Comparison of ENCODE assay signal across 15 cellular contexts in the genomic region with DNA sequence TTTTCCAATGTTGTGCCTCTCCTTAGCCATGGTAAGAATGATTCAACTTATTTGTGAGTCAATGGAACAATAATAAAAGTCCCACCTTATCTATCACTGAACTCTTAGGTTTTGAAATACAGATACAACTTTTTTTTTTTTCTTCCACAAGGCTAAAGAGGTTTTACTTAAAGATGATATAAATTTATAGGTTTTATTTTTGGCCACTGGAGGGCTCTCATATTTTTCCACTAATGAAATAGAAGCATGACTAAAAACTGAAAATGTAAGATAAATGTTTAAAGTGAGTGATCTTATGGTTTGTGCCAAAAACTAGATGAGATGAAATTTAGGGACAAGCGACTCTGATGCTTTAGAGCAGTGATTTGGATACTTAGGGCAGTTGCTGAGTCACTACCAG.
A peak's percentile ranks its signal among the peaks of the same experiment; 100 is the strongest.
DNase-seq lines count a peak whose midpoint lies in the region; ATAC-seq, FAIRE-seq and TF ChIP-seq lines count a peak whose summit lies in the region.
"Had no signal": no experiment of that assay in that cellular context is flagged by ENCODE, and none has a peak within 500 bp of the region (broad histone marks: within the 10 kb centered on the region; RNA-seq: fewer than 3 reads in every experiment).

No MANE protein-coding gene starts in this region.

- TF ChIP-seq RAD21 in liver (IDR thresholded peaks at IDR 0.05) (peak; percentile 16 to 17), HepG2 (CRISPR knock-in tag; IDR thresholded peaks at IDR 0.05) (no peak)

- H3K4me3 ChIP-seq in liver (ENCODE audit: low read depth in 1 of 3, low read length in 3 of 3) (no peak overlapping the region), HepG2 (replicated peaks in 1 of 3; ENCODE audit: insufficient read depth in 1 of 3, low read depth in 2 of 3, low read length in 3 of 3) (no peak overlapping the region), SK-N-MC (no peak overlapping the region), fibroblast of the aortic adventitia (ENCODE audit: low read depth, low read length) (no peak overlapping the region), right atrium auricular region (no peak overlapping the region), mesenchymal stem cell (ENCODE audit: insufficient read depth in 1 of 2, low read depth in 1 of 2, low read length in 2 of 2) (no peak overlapping the region)
- H3K4me3 ChIP-seq: BLaER1 treated with 17β-estradiol and CSF1 and Interleukin-3, amounts not matched to agents 10 nM and 100 nM; uterus had no signal

- H2AK5ac ChIP-seq in mesenchymal stem cell (ENCODE audit: low read length, severe bottlenecking): no peak overlapping the region

- TF ChIP-seq EP300 in HepG2 (IDR thresholded peaks at IDR 0.05; ENCODE audit: low read depth in 2 of 2, low read length in 2 of 2): no peak
- TF ChIP-seq EP300 in HepG2 (CRISPR knock-in tag; IDR thresholded peaks at IDR 0.05; ENCODE audit: borderline replicate concordance): no peak

- no peak overlapping the region for H3K14ac ChIP-seq in mesenchymal stem cell (ENCODE audit: low read length in 2 of 2)

- H3K18ac ChIP-seq in mesenchymal stem cell (ENCODE audit: low read depth in 1 of 2, low read length in 2 of 2): no peak overlapping the region

- no peak overlapping the region for H3K23ac ChIP-seq in mesenchymal stem cell (ENCODE audit: low read length in 2 of 2)

- no peaks in the 10 kb centered on the region for H3K4me1 ChIP-seq in liver (ENCODE audit: control insufficient read depth in 4 of 4, insufficient read depth in 4 of 4, low read length in 3 of 4)
- H3K4me1 ChIP-seq in HepG2 (ENCODE audit: insufficient read depth, low read length): no peaks in the 10 kb centered on the region
- H3K4me1 ChIP-seq in right atrium auricular region: peaks cover 0 to 5% of the 10 kb centered on the region in 2 donors
- H3K4me1 ChIP-seq in mesenchymal stem cell (ENCODE audit: control insufficient read depth, insufficient read depth, low read depth, low read length): no peaks in the 10 kb centered on the region
- H3K4me1 ChIP-seq: BLaER1 treated with 17β-estradiol and CSF1 and Interleukin-3, amounts not matched to agents 10 nM and 100 nM; parathyroid adenoma; uterus had no signal

- no peak overlapping the region for H4K91ac ChIP-seq in mesenchymal stem cell (ENCODE audit: low read length)

- H2BK5ac ChIP-seq in mesenchymal stem cell (ENCODE audit: low read depth, low read length, poor library complexity, severe bottlenecking): no peak overlapping the region

- ATAC-seq in HepG2: no peak
- ATAC-seq: activated CD8-positive, alpha-beta memory T cell treated with anti-CD3 and anti-CD28 coated beads, Interleukin-2, amount 10 ng/mL, durations not matched to agents 7 days and 5 days had no signal

- no peak overlapping the region for H4K8ac ChIP-seq in mesenchymal stem cell (ENCODE audit: low read length)

- no peak for FAIRE-seq in HepG2 (lab: Jason Lieb, UNC)

- H3K36me3 ChIP-seq in liver (ENCODE audit: control insufficient read depth in 4 of 4, insufficient read depth in 3 of 4, low read depth in 1 of 4, low read length in 3 of 4) (no peaks in the 10 kb centered on the region), HepG2 (replicated peaks in 1 of 2; ENCODE audit: control insufficient read depth in 1 of 2, insufficient read depth in 2 of 2, low read length in 2 of 2) (no peaks in the 10 kb centered on the region), SK-N-MC (ENCODE audit: insufficient read depth, low read length) (no peaks in the 10 kb centered on the region), right atrium auricular region (no peaks in the 10 kb centered on the region), mesenchymal stem cell (ENCODE audit: control insufficient read depth in 1 of 2, insufficient read depth in 2 of 2, low read depth in 1 of 2, low read length in 2 of 2) (no peaks in the 10 kb centered on the region)
- H3K36me3 ChIP-seq: BLaER1 treated with 17β-estradiol and CSF1 and Interleukin-3, amounts not matched to agents 10 nM and 100 nM; uterus had no signal

- H3K27me3 ChIP-seq in liver (ENCODE audit: control insufficient read depth in 4 of 4, insufficient read depth in 4 of 4, low read length in 3 of 4) (no peaks in the 10 kb centered on the region), HepG2 (ENCODE audit: control insufficient read depth in 1 of 2, insufficient read depth in 2 of 2, low read length in 2 of 2) (no peaks in the 10 kb centered on the region), right atrium auricular region (no peaks in the 10 kb centered on the region), mesenchymal stem cell (ENCODE audit: control insufficient read depth in 1 of 2, insufficient read depth in 1 of 2, low read length in 2 of 2) (no peaks in the 10 kb centered on the region)
- H3K27me3 ChIP-seq: BLaER1 treated with 17β-estradiol and CSF1 and Interleukin-3, amounts not matched to agents 10 nM and 100 nM; uterus had no signal

- H2AFZ ChIP-seq in HepG2 (ENCODE audit: low read length) (no peak overlapping the region), mesenchymal stem cell (ENCODE audit: low read depth, low read length) (no peak overlapping the region)
- H2AFZ ChIP-seq: parathyroid adenoma had no signal

- in situ Hi-C loops in HepG2 (cut with HindIII; ENCODE audit: extremely low pct_ligation_motif_present, low pct_unique_long_range_greater_than_20kb): no loop called here

- H3K4me2 ChIP-seq in HepG2 (ENCODE audit: low read depth, low read length) (no peak overlapping the region), mesenchymal stem cell (ENCODE audit: low read length, poor library complexity, severe bottlenecking) (no peak overlapping the region)
- H3K4me2 ChIP-seq: BLaER1 treated with 17β-estradiol and CSF1 and Interleukin-3, amounts not matched to agents 10 nM and 100 nM had no signal

- TF ChIP-seq CTCF in liver (IDR thresholded peaks at IDR 0.05; ENCODE audit: low read depth, low read length, missing input control) (no peak), HepG2 (CRISPR knock-in tag; IDR thresholded peaks at IDR 0.05) (no peak), fibroblast of the aortic adventitia (IDR thresholded peaks at IDR 0.05; ENCODE audit: insufficient read depth, low read length) (peak; percentile 23), right atrium auricular region (IDR thresholded peaks at IDR 0.05) (peak in 1 of 2 donors; percentile 42)

- H3K79me2 ChIP-seq in HepG2 (ENCODE audit: insufficient read depth, low read length): no peaks in the 10 kb centered on the region
- H3K79me2 ChIP-seq: parathyroid adenoma had no signal

- no peak overlapping the region for H2BK12ac ChIP-seq in mesenchymal stem cell (ENCODE audit: low read length in 2 of 2)

- H4K20me1 ChIP-seq in HepG2 (ENCODE audit: insufficient read depth, low read length): no peaks in the 10 kb centered on the region
- H4K20me1 ChIP-seq: BLaER1 treated with 17β-estradiol and CSF1 and Interleukin-3, amounts not matched to agents 10 nM and 100 nM had no signal

- H3K9me3 ChIP-seq in liver (ENCODE audit: control insufficient read depth in 4 of 4, low read length in 3 of 4): peaks cover 0 to 4% (median 0%) of the 10 kb centered on the region in 4 donors
- peaks cover 88% of the 10 kb centered on the region for H3K9me3 ChIP-seq in HepG2 (ENCODE audit: low read length)
- no peaks in the 10 kb centered on the region for H3K9me3 ChIP-seq in SK-N-MC (ENCODE audit: low read depth, low read length)
- H3K9me3 ChIP-seq in right atrium auricular region: peaks cover 0 to 7% of the 10 kb centered on the region in 2 donors
- H3K9me3 ChIP-seq in mesenchymal stem cell (ENCODE audit: control insufficient read depth, low read length): no peaks in the 10 kb centered on the region
- H3K9me3 ChIP-seq: BLaER1 treated with 17β-estradiol and CSF1 and Interleukin-3, amounts not matched to agents 10 nM and 100 nM; uterus had no signal

- no TSS peak for BruUV-seq in HepG2 (replicated peaks; lab: Mats Ljungman, UMichigan)

- H3K9ac ChIP-seq in liver (ENCODE audit: low read depth in 1 of 2, low read length in 2 of 2) (no peak overlapping the region), HepG2 (ENCODE audit: insufficient read depth, low read depth, low read length) (no peak overlapping the region), SK-N-MC (ENCODE audit: insufficient read length) (no peak overlapping the region), mesenchymal stem cell (ENCODE audit: low read length) (no peak overlapping the region)
- H3K9ac ChIP-seq: BLaER1 treated with 17β-estradiol and CSF1 and Interleukin-3, amounts not matched to agents 10 nM and 100 nM; parathyroid adenoma had no signal

- H2BK120ac ChIP-seq in mesenchymal stem cell (ENCODE audit: low read depth, low read length): no peak overlapping the region

- TF ChIP-seq POLR2A in HepG2 (IDR thresholded peaks at IDR 0.05; ENCODE audit: insufficient read depth in 1 of 2, low read depth in 2 of 2, low read length in 2 of 2): no peak

- DNase-seq in HepG2 (ENCODE audit: low spot score) (no peak), SK-N-MC (ENCODE audit: low read depth, low spot score) (peak; percentile 32), fibroblast of the aortic adventitia (ENCODE audit: low read depth) (peak; percentile 60), NCI-H526 treated with DMSO at 0.1 percent for 48 hours (lab: John Stamatoyannopoulos, UW) (no peak), NCI-H2107 treated with DMSO at 0.1 percent for 48 hours (lab: John Stamatoyannopoulos, UW; ENCODE audit: unreplicated experiment) (no peak), right atrium auricular region (ENCODE audit: low spot score) (no peak), mesenchymal stem cell (no peak)
- DNase-seq: activated CD8-positive, alpha-beta memory T cell treated with anti-CD3 and anti-CD28 coated beads, Interleukin-2, amount 10 ng/mL, durations not matched to agents 7 days and 5 days; cortex of kidney; GF-D8; NCI-H2029; uterus had no signal

- H3K27ac ChIP-seq in liver (ENCODE audit: low read depth in 1 of 2, low read length in 2 of 2): no peak overlapping the region
- H3K27ac ChIP-seq in HepG2 (ENCODE audit: extremely low read length, insufficient read depth, low read length): no peak overlapping the region
- H3K27ac ChIP-seq in SK-N-MC: no peak overlapping the region
- H3K27ac ChIP-seq in right atrium auricular region: no peak overlapping the region
- H3K27ac ChIP-seq in mesenchymal stem cell (ENCODE audit: low read length, poor library complexity, severe bottlenecking): no peak overlapping the region
- H3K27ac ChIP-seq: BLaER1 treated with 17β-estradiol and CSF1 and Interleukin-3, amounts not matched to agents 10 nM and 100 nM; parathyroid adenoma; uterus had no signal

- 66% methylated on average over 1 of the region's 1 CpG for WGBS in liver
- 0% methylated on average over 1 of the region's 1 CpG for WGBS in HepG2 (ENCODE audit: low lambda C conversion rate)
- 92% methylated on average over 1 of the region's 1 CpG for WGBS in mesenchymal stem cell

- intact Hi-C loops in HepG2 (cut with micrococcal nuclease; ENCODE audit: unreplicated experiment): no loop called here

- POLR2A ChIA-PET in HepG2 (lab: Yijun Ruan, JAX): no interaction called here

- H3K4ac ChIP-seq in mesenchymal stem cell (ENCODE audit: low read depth in 1 of 2, low read length in 2 of 2): no peak overlapping the region

- H2BK15ac ChIP-seq in mesenchymal stem cell (ENCODE audit: low read depth, poor library complexity, severe bottlenecking): no peak overlapping the region

- CTCF ChIA-PET in HepG2 (lab: Yijun Ruan, JAX; ENCODE audit: low intra/inter-chr PET ratio, low total read pairs): no interaction called here

- no peaks in the 10 kb centered on the region for H3K79me1 ChIP-seq in mesenchymal stem cell (replicated peaks; ENCODE audit: low read length, poor library complexity, severe bottlenecking)

TF ChIP-seq in HepG2, 621 proteins besides CTCF, POLR2A, EP300 and RAD21 (continues in another document):
- TF ChIP-seq ZNF768 (CRISPR knock-in tag; IDR thresholded peaks at IDR 0.05): no peak

Comparison
In these comparisons a context has a peak if more than half of its experiments do, and no peak if none do; other contexts are left out.
1. DNase-seq: peak in SK-N-MC (single experiment) and fibroblast of the aortic adventitia (single experiment); none in HepG2 (single experiment), NCI-H526 treated with DMSO at 0.1 percent for 48 hours (single experiment), NCI-H2107 treated with DMSO at 0.1 percent for 48 hours (single experiment), right atrium auricular region (single experiment) and mesenchymal stem cell (single experiment).